8 cellular contexts compared by ENCODE assay signal in genomic region chr6:55069132-55069781, GRCh38.
DNase-seq lines count a peak whose midpoint lies in the region; ATAC-seq and TF ChIP-seq lines count a peak whose summit lies in the region.

No MANE protein-coding gene starts in this region.

- peak; percentile 23 for DNase-seq in DND-41
- peak; percentile 33 for DNase-seq in HT1080 (ENCODE audit: low read depth)
- DNase-seq in SK-N-SH = peak; percentile 11
- DNase-seq in fibroblast of villous mesenchyme (ENCODE audit: low read depth) = peak; percentile 55
- peak; percentile 17 for DNase-seq in retina
- DNase-seq in NCI-H1048 (lab: John Stamatoyannopoulos, UW) = no peak
- no peak for DNase-seq in uterus
- DNase-seq in stimulated activated CD4-positive, alpha-beta T cell treated with anti-CD3 and anti-CD28 coated beads, Interleukin-1b, Interleukin-23, amount 100 ng/mL, for 48 hours = no peak

- H3K9ac ChIP-seq in DND-41 (ENCODE audit: low read depth, low read length) (no peak overlapping the region), SK-N-SH (no peak overlapping the region)

- H3K27ac ChIP-seq in DND-41 (ENCODE audit: low read length) (no peak overlapping the region), SK-N-SH (ENCODE audit: low read depth in 2 of 2, low read length in 1 of 2) (no peak overlapping the region), uterus (no peak overlapping the region)

- no peaks in the 10 kb centered on the region for H3K4me1 ChIP-seq in DND-41 (ENCODE audit: insufficient read depth, low read length)
- H3K4me1 ChIP-seq in SK-N-SH (ENCODE audit: control insufficient read depth in 1 of 2, insufficient read depth in 2 of 2, low read depth in 1 of 2, low read length in 1 of 2) = no peaks in the 10 kb centered on the region
- no peaks in the 10 kb centered on the region for H3K4me1 ChIP-seq in uterus

- TF ChIP-seq EP300 in SK-N-SH (IDR thresholded peaks at IDR 0.05; ENCODE audit: borderline replicate concordance in 1 of 2, low read depth in 1 of 2, low read length in 1 of 2) = no peak

- H3K4me2 ChIP-seq in DND-41 (ENCODE audit: insufficient read depth, low read length) (no peak overlapping the region), SK-N-SH (no peak overlapping the region)

- ATAC-seq in DND-41 (ENCODE audit: insufficient read depth, low read depth) = no peak; the same call in 2 of the 3 replicates

- H3K4me3 ChIP-seq in DND-41 (ENCODE audit: low read depth in 1 of 2, low read length in 2 of 2) (no peak overlapping the region), SK-N-SH (ENCODE audit: low read depth in 2 of 2, low read length in 1 of 2) (no peak overlapping the region), fibroblast of villous mesenchyme (ENCODE audit: low read depth, low read length) (no peak overlapping the region), uterus (no peak overlapping the region)

- peak; percentile 69 for TF ChIP-seq RAD21 in SK-N-SH (IDR thresholded peaks at IDR 0.05; ENCODE audit: low read length)

- TF ChIP-seq POLR2A in uterus (IDR thresholded peaks at IDR 0.05) = no peak

- CTCF ChIA-PET in SK-N-SH (lab: Yijun Ruan, JAX) = interaction anchor here (0.9 to 1.6 kb wide), 11 partner anchors 8 to 1083 kb away, joined by 3 to 11 read pairs (median 4); no protein-coding TSS in a partner anchor

- no peaks in the 10 kb centered on the region for H3F3A ChIP-seq in SK-N-SH (replicated peaks; ENCODE audit: insufficient read depth)

- no peak overlapping the region for H2AFZ ChIP-seq in DND-41 (ENCODE audit: low read depth, low read length)
- no peak overlapping the region for H2AFZ ChIP-seq in SK-N-SH (ENCODE audit: low read depth)

- no peaks in the 10 kb centered on the region for H4K20me1 ChIP-seq in DND-41 (ENCODE audit: insufficient read depth, low read length)
- H4K20me1 ChIP-seq in SK-N-SH (ENCODE audit: insufficient read depth) = no peaks in the 10 kb centered on the region

- H3K79me2 ChIP-seq in DND-41 (ENCODE audit: insufficient read depth, low read length) = no peaks in the 10 kb centered on the region
- no peaks in the 10 kb centered on the region for H3K79me2 ChIP-seq in SK-N-SH (ENCODE audit: insufficient read depth)

- 1% methylated on average over 3 of the region's 3 CpGs for WGBS in SK-N-SH (ENCODE audit: low lambda C conversion rate)

- TF ChIP-seq CTCF in DND-41 (IDR thresholded peaks at IDR 0.05; ENCODE audit: borderline replicate concordance, extremely low read depth, low read length, poor library complexity, severe bottlenecking) = peak; percentile 68
- TF ChIP-seq CTCF in SK-N-SH (IDR thresholded peaks at IDR 0.05) = peak; percentile 76
- peak; percentile 74 for TF ChIP-seq CTCF in fibroblast of villous mesenchyme (IDR thresholded peaks at IDR 0.05; ENCODE audit: insufficient read depth, low read depth, low read length)
- TF ChIP-seq CTCF in uterus (IDR thresholded peaks at IDR 0.05) = no peak

- H3K27me3 ChIP-seq in DND-41 (ENCODE audit: insufficient read depth, low read length, poor library complexity) (no peaks in the 10 kb centered on the region), SK-N-SH (ENCODE audit: insufficient read depth) (no peaks in the 10 kb centered on the region), uterus (no peaks in the 10 kb centered on the region)

- intact Hi-C loops in uterus (cut with DNase I; ENCODE audit: low total_unique reads) = no loop called here

- no peaks in the 10 kb centered on the region for H3K9me3 ChIP-seq in DND-41 (ENCODE audit: insufficient read depth, low read length, severe bottlenecking)
- no peaks in the 10 kb centered on the region for H3K9me3 ChIP-seq in SK-N-SH
- H3K9me3 ChIP-seq in uterus = no peaks in the 10 kb centered on the region

- no peaks in the 10 kb centered on the region for H3K9me2 ChIP-seq in SK-N-SH

- H3K36me3 ChIP-seq in DND-41 (ENCODE audit: insufficient read depth, low read length) (no peaks in the 10 kb centered on the region), SK-N-SH (replicated peaks in 1 of 2; ENCODE audit: control insufficient read depth in 1 of 2, insufficient read depth in 2 of 2, low read length in 1 of 2) (no peaks in the 10 kb centered on the region), uterus (no peaks in the 10 kb centered on the region)

- POLR2A ChIA-PET in SK-N-SH (lab: Yijun Ruan, JAX) = no interaction called here

TF ChIP-seq in SK-N-SH, 30 proteins besides CTCF, POLR2A, EP300 and RAD21:
- TF ChIP-seq MEF2A (IDR thresholded peaks at IDR 0.05; ENCODE audit: borderline replicate concordance, low read depth) (no peak), JUND (IDR thresholded peaks at IDR 0.05) (no peak), SMC3 (IDR thresholded peaks at IDR 0.05; ENCODE audit: low read depth, low read length) (peak; percentile 65), SIN3A (IDR thresholded peaks at IDR 0.05; ENCODE audit: borderline replicate concordance, low read depth, low read length) (no peak)
- TF ChIP-seq, protein P1, sequence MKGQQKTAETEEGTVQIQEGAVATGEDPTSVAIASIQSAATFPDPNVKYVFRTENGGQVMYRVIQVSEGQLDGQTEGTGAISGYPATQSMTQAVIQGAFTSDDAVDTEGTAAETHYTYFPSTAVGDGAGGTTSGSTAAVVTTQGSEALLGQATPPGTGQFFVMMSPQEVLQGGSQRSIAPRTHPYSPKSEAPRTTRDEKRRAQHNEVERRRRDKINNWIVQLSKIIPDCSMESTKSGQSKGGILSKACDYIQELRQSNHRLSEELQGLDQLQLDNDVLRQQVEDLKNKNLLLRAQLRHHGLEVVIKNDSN (IDR thresholded peaks at IDR 0.05; ENCODE audit: borderline replicate concordance, low read depth) = no peak

Comparison
In these comparisons a context has a peak if more than half of its experiments do, and no peak if none do; other contexts are left out.
1. DNase-seq: peak in DND-41 (single experiment), HT1080 (single experiment), SK-N-SH (single experiment), fibroblast of villous mesenchyme (single experiment) and retina (single experiment); none in NCI-H1048 (single experiment), uterus (0 of 2) and stimulated activated CD4-positive, alpha-beta T cell treated with anti-CD3 and anti-CD28 coated beads, Interleukin-1b, Interleukin-23, amount 100 ng/mL, for 48 hours (single experiment).
2. CTCF ChIP-seq: peak in DND-41 (single experiment), SK-N-SH (single experiment) and fibroblast of villous mesenchyme (single experiment); none in uterus (0 of 4).